Comparison of ENCODE assay signal across 1 cellular context in genomic region chr18:58249677-58250076, GRCh38.
TF ChIP-seq lines count a peak whose summit lies in the region.

No MANE protein-coding gene starts in this region.

TF ChIP-seq in IMR-90, 13 proteins besides CTCF, POLR2A, EP300 and RAD21 (continued from another document):
- TF ChIP-seq NFE2L2 (IDR thresholded peaks at IDR 0.05; ENCODE audit: low read depth, low read length) = no peak
- TF ChIP-seq CEBPB (IDR thresholded peaks at IDR 0.05; ENCODE audit: low read depth, low read length) = no peak
